Comparison of ENCODE assay signal across 8 cellular contexts in the genomic region with DNA sequence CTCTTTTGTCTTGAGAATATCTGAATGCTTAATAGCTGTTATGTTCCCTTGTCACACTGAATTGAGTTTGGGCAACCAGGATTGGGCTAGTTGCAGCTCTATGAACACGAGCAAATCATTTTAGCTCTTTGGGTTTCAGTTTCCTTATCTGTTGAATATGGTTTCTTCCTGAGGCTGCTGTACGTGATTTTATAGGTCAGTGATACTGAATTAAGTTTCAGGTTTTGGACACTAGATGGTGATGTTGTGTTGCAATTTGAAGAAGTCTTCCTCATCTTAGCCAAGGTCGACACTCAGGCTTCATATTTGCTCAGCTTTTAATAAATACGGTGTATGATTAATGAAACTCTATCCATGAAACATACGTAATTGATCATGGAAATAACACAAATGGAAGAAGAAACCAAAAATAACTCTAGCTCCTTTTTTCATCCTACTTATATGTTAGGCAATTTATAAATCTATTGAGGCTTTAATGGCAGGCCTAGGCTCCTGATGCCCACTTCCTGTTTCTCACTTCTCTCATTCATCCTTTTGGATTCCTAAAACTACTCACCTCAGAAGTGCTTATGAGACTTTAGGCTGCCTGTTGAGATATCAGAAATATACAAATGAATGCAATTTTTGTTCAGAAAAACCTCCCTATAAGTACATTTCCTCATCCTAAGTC.
DNase-seq lines count a peak whose midpoint lies in the region; ATAC-seq and TF ChIP-seq lines count a peak whose summit lies in the region.

No MANE protein-coding gene starts in this region.

- H3K4me3 ChIP-seq in NT2/D1 (ENCODE audit: insufficient read length, low read depth): no peak overlapping the region
- H3K4me3 ChIP-seq in lung: no peak overlapping the region

- ATAC-seq in GM21825 (IDR thresholded peaks at IDR 0.05; ENCODE audit: unreplicated experiment) (peak; percentile 95), lung (ENCODE audit: insufficient read depth, low FRiP score) (peak; percentile 75)

- no peaks in the 10 kb centered on the region for H3K27me3 Mint-ChIP-seq in activated naive CD4-positive, alpha-beta T cell treated with anti-CD3 and anti-CD28 coated beads, Interleukin-2, amount 50 U/mL, for 24 hours

- TF ChIP-seq EP300 in Ishikawa (IDR thresholded peaks at IDR 0.05; ENCODE audit: borderline replicate concordance): no peak

- H3K27ac Mint-ChIP-seq in activated naive CD4-positive, alpha-beta T cell treated with anti-CD3 and anti-CD28 coated beads, Interleukin-2, amount 50 U/mL, for 24 hours: no peak overlapping the region

- peaks cover 7% of the 10 kb centered on the region for H3K4me1 Mint-ChIP-seq in activated naive CD4-positive, alpha-beta T cell treated with anti-CD3 and anti-CD28 coated beads, Interleukin-2, amount 50 U/mL, for 24 hours

- peak overlapping the region; percentile 1 for H3K4me3 Mint-ChIP-seq in activated naive CD4-positive, alpha-beta T cell treated with anti-CD3 and anti-CD28 coated beads, Interleukin-2, amount 50 U/mL, for 24 hours

- H3K36me3 ChIP-seq in NT2/D1 (ENCODE audit: insufficient read depth, insufficient read length, low read length): no peaks in the 10 kb centered on the region
- no peaks in the 10 kb centered on the region for H3K36me3 ChIP-seq in lung (ENCODE audit: control insufficient read depth in 2 of 2, insufficient read depth in 2 of 2, low read length in 2 of 2)

- no peak for DNase-seq in activated naive CD4-positive, alpha-beta T cell treated with Interleukin-2 at 50 U/mL for 16 hours
- DNase-seq in NT2/D1 (ENCODE audit: low read depth, low spot score): peak; percentile 32
- peak; percentile 54 for DNase-seq in cerebellar cortex (ENCODE audit: low spot score)
- DNase-seq in lung (ENCODE audit: low spot score): no peak
- no peak for DNase-seq in effector CD8-positive, alpha-beta T cell (lab: John Stamatoyannopoulos, UW)

- H3K4me1 ChIP-seq in NT2/D1 (ENCODE audit: insufficient read depth, insufficient read length) (no peaks in the 10 kb centered on the region), lung (ENCODE audit: control insufficient read depth in 2 of 2, insufficient read depth in 2 of 2, low read length in 2 of 2) (no peaks in the 10 kb centered on the region)

- no peaks in the 10 kb centered on the region for H3K9me3 Mint-ChIP-seq in activated naive CD4-positive, alpha-beta T cell treated with anti-CD3 and anti-CD28 coated beads, Interleukin-2, amount 50 U/mL, for 24 hours

- TF ChIP-seq RAD21 in Ishikawa (IDR thresholded peaks at IDR 0.05; ENCODE audit: low read depth): peak; percentile 75

- TF ChIP-seq CTCF in lung (IDR thresholded peaks at IDR 0.05; ENCODE audit: control extremely low read depth, extremely low read depth): peak; percentile 15

- no peak overlapping the region for H3K9ac ChIP-seq in NT2/D1 (ENCODE audit: insufficient read length, low read depth)

- no peak overlapping the region for H3K27ac ChIP-seq in lung (ENCODE audit: low read depth in 1 of 2, low read length in 1 of 2)

- H3K9me3 ChIP-seq in NT2/D1 (ENCODE audit: insufficient read depth, low read length) (no peaks in the 10 kb centered on the region), lung (ENCODE audit: control insufficient read depth in 2 of 2, insufficient read depth in 1 of 2, low read length in 1 of 2) (no peaks in the 10 kb centered on the region)

- no peaks in the 10 kb centered on the region for H3K36me3 Mint-ChIP-seq in activated naive CD4-positive, alpha-beta T cell treated with anti-CD3 and anti-CD28 coated beads, Interleukin-2, amount 50 U/mL, for 24 hours

- WGBS in lung, 2 donors: 19 to 28% methylated on average over 5 of the region's 5 CpGs

- H3K27me3 ChIP-seq in NT2/D1 (ENCODE audit: insufficient read depth, insufficient read length) (no peaks in the 10 kb centered on the region), lung (ENCODE audit: control insufficient read depth, insufficient read depth) (no peaks in the 10 kb centered on the region)

TF ChIP-seq in Ishikawa, 13 proteins besides CTCF, POLR2A, EP300 and RAD21:
- TF ChIP-seq TEAD4 (IDR thresholded peaks at IDR 0.05) (no peak), EGR1 (IDR thresholded peaks at IDR 0.05) (no peak), ZBTB7A (IDR thresholded peaks at IDR 0.05; ENCODE audit: low read depth) (no peak)
- TF ChIP-seq, protein P1, sequence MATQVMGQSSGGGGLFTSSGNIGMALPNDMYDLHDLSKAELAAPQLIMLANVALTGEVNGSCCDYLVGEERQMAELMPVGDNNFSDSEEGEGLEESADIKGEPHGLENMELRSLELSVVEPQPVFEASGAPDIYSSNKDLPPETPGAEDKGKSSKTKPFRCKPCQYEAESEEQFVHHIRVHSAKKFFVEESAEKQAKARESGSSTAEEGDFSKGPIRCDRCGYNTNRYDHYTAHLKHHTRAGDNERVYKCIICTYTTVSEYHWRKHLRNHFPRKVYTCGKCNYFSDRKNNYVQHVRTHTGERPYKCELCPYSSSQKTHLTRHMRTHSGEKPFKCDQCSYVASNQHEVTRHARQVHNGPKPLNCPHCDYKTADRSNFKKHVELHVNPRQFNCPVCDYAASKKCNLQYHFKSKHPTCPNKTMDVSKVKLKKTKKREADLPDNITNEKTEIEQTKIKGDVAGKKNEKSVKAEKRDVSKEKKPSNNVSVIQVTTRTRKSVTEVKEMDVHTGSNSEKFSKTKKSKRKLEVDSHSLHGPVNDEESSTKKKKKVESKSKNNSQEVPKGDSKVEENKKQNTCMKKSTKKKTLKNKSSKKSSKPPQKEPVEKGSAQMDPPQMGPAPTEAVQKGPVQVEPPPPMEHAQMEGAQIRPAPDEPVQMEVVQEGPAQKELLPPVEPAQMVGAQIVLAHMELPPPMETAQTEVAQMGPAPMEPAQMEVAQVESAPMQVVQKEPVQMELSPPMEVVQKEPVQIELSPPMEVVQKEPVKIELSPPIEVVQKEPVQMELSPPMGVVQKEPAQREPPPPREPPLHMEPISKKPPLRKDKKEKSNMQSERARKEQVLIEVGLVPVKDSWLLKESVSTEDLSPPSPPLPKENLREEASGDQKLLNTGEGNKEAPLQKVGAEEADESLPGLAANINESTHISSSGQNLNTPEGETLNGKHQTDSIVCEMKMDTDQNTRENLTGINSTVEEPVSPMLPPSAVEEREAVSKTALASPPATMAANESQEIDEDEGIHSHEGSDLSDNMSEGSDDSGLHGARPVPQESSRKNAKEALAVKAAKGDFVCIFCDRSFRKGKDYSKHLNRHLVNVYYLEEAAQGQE (IDR thresholded peaks at IDR 0.05; ENCODE audit: low read depth): no peak
- TF ChIP-seq, protein P2, sequence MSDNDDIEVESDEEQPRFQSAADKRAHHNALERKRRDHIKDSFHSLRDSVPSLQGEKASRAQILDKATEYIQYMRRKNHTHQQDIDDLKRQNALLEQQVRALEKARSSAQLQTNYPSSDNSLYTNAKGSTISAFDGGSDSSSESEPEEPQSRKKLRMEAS (IDR thresholded peaks at IDR 0.05): no peak

Comparison
In these comparisons a context has a peak if more than half of its experiments do, and no peak if none do; other contexts are left out.
1. DNase-seq: peak in NT2/D1 (single experiment) and cerebellar cortex (single experiment); none in activated naive CD4-positive, alpha-beta T cell treated with Interleukin-2 at 50 U/mL for 16 hours (single experiment), lung (single experiment) and effector CD8-positive, alpha-beta T cell (single experiment).